ENCODE assay signal across 15 cellular contexts in genomic region chr4:89054627-89055026, GRCh38. TPM values are rescaled to one million over a fixed set of nuclear protein-coding genes. Genes with fewer than 3 reads are reported as not detected.
DNase-seq lines count a peak whose midpoint lies in the region; ATAC-seq and TF ChIP-seq lines count a peak whose summit lies in the region.
"Had no signal": no experiment of that assay in that cellular context is flagged by ENCODE, and none has a peak within 500 bp of the region (broad histone marks: within the 10 kb centered on the region; RNA-seq: fewer than 3 reads in every experiment).

No MANE protein-coding gene starts in this region.

- POLR2A ChIA-PET in WTC11 (lab: Charles Lee), result no interaction called here

- H3K27ac Mint-ChIP-seq in WTC11, result peak overlapping the region; percentile 3; the same call in 1 of the 2 replicates
- H3K27ac Mint-ChIP-seq: activated naive CD8-positive, alpha-beta T cell treated with anti-CD3 and anti-CD28 coated beads for 36 hours had no signal

- DNase-seq in HAP-1 (ENCODE audit: low spot score in 2 of 2) (no peak), WTC11 (ENCODE audit: low spot score) (no peak), A172 (ENCODE audit: low spot score) (no peak), foreskin fibroblast (no peak)
- no peak for DNase-seq in activated naive CD4-positive, alpha-beta T cell treated with Interleukin-2 at 50 U/mL for 16 hours
- DNase-seq: activated CD4-positive, alpha-beta T cell treated with anti-CD3 and anti-CD28 coated beads, Interleukin-2, amount 50 U/mL, for 1 hour; activated naive CD8-positive, alpha-beta T cell treated with anti-CD3 and anti-CD28 coated beads for 36 hours; activated T-cell treated with anti-CD3 and anti-CD28 coated beads for 4 hours; kidney glomerular epithelial cell; midbrain; NCI-H1694 had no signal

- H3K36me3 ChIP-seq in HAP-1 (replicated peaks) (no peaks in the 10 kb centered on the region), iPS-18a (ENCODE audit: control insufficient read depth, low read depth, low read length) (no peaks in the 10 kb centered on the region), skeletal muscle satellite cell (ENCODE audit: insufficient read depth, low read length) (no peaks in the 10 kb centered on the region)
- H3K36me3 ChIP-seq: BLaER1 treated with 17β-estradiol and CSF1 and Interleukin-3, amounts not matched to agents 10 nM and 100 nM had no signal

- CTCF ChIA-PET in WTC11 (lab: Charles Lee), result no interaction called here

- H3K27me3 Mint-ChIP-seq in WTC11 (ENCODE audit: low read depth), result no peaks in the 10 kb centered on the region

- H3K4me1 Mint-ChIP-seq in WTC11, result peaks cover 48% of the 10 kb centered on the region

- H3K9me3 ChIP-seq in HAP-1 (no peaks in the 10 kb centered on the region), iPS-18a (ENCODE audit: control insufficient read depth, low read depth, low read length) (no peaks in the 10 kb centered on the region), skeletal muscle satellite cell (replicated peaks; ENCODE audit: low read length) (no peaks in the 10 kb centered on the region)

- TF ChIP-seq CTCF in WTC11 (IDR thresholded peaks at IDR 0.05) (no peak), foreskin fibroblast (IDR thresholded peaks at IDR 0.05; ENCODE audit: low read depth, low read length) (no peak)

- H3K9me3 Mint-ChIP-seq in WTC11, result peaks cover 10% of the 10 kb centered on the region

- H3K36me3 Mint-ChIP-seq in WTC11, result peaks cover 11% of the 10 kb centered on the region

- H3K4me1 ChIP-seq in HAP-1 (peaks cover 12% of the 10 kb centered on the region), iPS-18a (ENCODE audit: control insufficient read depth, low read depth, low read length) (peaks cover 34% of the 10 kb centered on the region), skeletal muscle satellite cell (ENCODE audit: control insufficient read depth, insufficient read depth, low read length) (peaks cover 14% of the 10 kb centered on the region)
- H3K4me1 ChIP-seq: BLaER1 treated with 17β-estradiol and CSF1 and Interleukin-3, amounts not matched to agents 10 nM and 100 nM had no signal

- H3K4me3 Mint-ChIP-seq in WTC11, result peak overlapping the region; percentile 85
- H3K4me3 Mint-ChIP-seq: activated naive CD8-positive, alpha-beta T cell treated with anti-CD3 and anti-CD28 coated beads for 36 hours had no signal

- in situ Hi-C loops in HAP-1 (cut with MboI; ENCODE audit: low sequenced_read_pairs), result no loop called here

- H3K4me2 ChIP-seq in skeletal muscle satellite cell (ENCODE audit: low read length), result peak overlapping the region; percentile 73
- H3K4me2 ChIP-seq: BLaER1 treated with 17β-estradiol and CSF1 and Interleukin-3, amounts not matched to agents 10 nM and 100 nM had no signal

- no peak overlapping the region for H3K27ac ChIP-seq in iPS-18a (ENCODE audit: low read length)
- H3K27ac ChIP-seq: BLaER1 treated with 17β-estradiol and CSF1 and Interleukin-3, amounts not matched to agents 10 nM and 100 nM; skin epidermis had no signal

- H3K27me3 ChIP-seq in HAP-1 (ENCODE audit: low read depth) (no peaks in the 10 kb centered on the region), iPS-18a (ENCODE audit: control insufficient read depth, insufficient read depth, low read length) (no peaks in the 10 kb centered on the region), skeletal muscle satellite cell (ENCODE audit: control insufficient read depth, insufficient read depth, low read length) (no peaks in the 10 kb centered on the region)
- H3K27me3 ChIP-seq: BLaER1 treated with 17β-estradiol and CSF1 and Interleukin-3, amounts not matched to agents 10 nM and 100 nM had no signal

- H3K9ac ChIP-seq in iPS-18a (ENCODE audit: low read length) (no peak overlapping the region), skeletal muscle satellite cell (ENCODE audit: low read depth, low read length) (no peak overlapping the region)
- H3K9ac ChIP-seq: BLaER1 treated with 17β-estradiol and CSF1 and Interleukin-3, amounts not matched to agents 10 nM and 100 nM had no signal

- H3K4me3 ChIP-seq in HAP-1 (peak overlapping the region; percentile 38; the same call in 1 of the 2 replicates), iPS-18a (ENCODE audit: low read length) (peak overlapping the region; percentile 87), skeletal muscle satellite cell (ENCODE audit: low read length) (peak overlapping the region; percentile 66), foreskin fibroblast (ENCODE audit: low read depth in 1 of 2, low read length in 2 of 2) (no peak overlapping the region)
- H3K4me3 ChIP-seq: BLaER1 treated with 17β-estradiol and CSF1 and Interleukin-3, amounts not matched to agents 10 nM and 100 nM; skin epidermis had no signal

- ATAC-seq in WTC11, result peak; percentile 38

TF ChIP-seq in WTC11, 78 proteins besides CTCF, POLR2A, EP300 and RAD21:
- TF ChIP-seq MYBL2 (CRISPR knock-in tag; IDR thresholded peaks at IDR 0.05) (no peak), TEAD4 (CRISPR knock-in tag; IDR thresholded peaks at IDR 0.05) (no peak)

RNA-seq across cellular contexts. Expression of gene FAM13A, which starts 2.4 kb away (rescaled TPM):
- 14.6 to 17.8 TPM (median 16.5 TPM) in 3 replicates for total RNA-seq in WTC11 (2021)
- total RNA-seq in skeletal muscle satellite cell (2012; rRNA removed), result 22.3 and 24.9 TPM in 2 replicates
- total RNA-seq in A172 (2014; rRNA removed; shearing (Covaris generic)), result 8.0 and 9.8 TPM in 2 replicates

RNA-seq across cellular contexts. Expression of gene TIGD2, which starts 56.7 kb away (rescaled TPM):
- total RNA-seq in WTC11 (2021), result 5.0 to 6.0 TPM (median 5.3 TPM) in 3 replicates
- total RNA-seq in skeletal muscle satellite cell (2012; rRNA removed), result 7.4 and 7.6 TPM in 2 replicates
- 10.2 and 16.6 TPM in 2 replicates for total RNA-seq in A172 (2014; rRNA removed; shearing (Covaris generic))

Comparison
In these comparisons a context has a peak if more than half of its experiments do, and no peak if none do; other contexts are left out.
1. H3K4me3 ChIP-seq: peak in HAP-1 (single experiment), iPS-18a (single experiment) and skeletal muscle satellite cell (single experiment); none in foreskin fibroblast (0 of 2).